Comparison of ENCODE assay signal across 2 cellular contexts in the genomic region with DNA sequence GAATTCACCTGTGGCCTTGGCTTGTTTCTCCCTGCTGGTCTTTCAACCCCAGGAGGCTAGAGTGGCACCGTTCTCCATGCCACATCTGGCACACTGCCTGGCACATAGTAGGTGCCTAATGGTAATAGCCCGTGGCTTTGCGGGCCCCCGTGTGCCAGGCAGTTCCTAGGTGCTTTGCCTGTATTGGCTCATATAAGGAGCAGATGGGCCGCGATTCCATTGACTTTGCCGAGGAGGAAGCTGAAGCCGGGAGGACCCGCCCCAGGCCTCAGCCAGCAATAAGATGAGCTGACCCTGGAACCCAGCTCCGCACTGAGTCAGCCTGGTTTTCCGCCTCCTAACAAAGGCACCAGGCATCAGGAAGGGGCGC.
TF ChIP-seq lines count a peak whose summit lies in the region.

No MANE protein-coding gene starts in this region.

TF ChIP-seq in GM23338, 12 proteins besides CTCF, POLR2A, EP300 and RAD21 (continues in another document):
- TF ChIP-seq POLR2AphosphoS5 (IDR thresholded peaks at IDR 0.05; ENCODE audit: low read depth) (no peak), NANOG (IDR thresholded peaks at IDR 0.05; ENCODE audit: borderline replicate concordance) (no peak), STAT1 (IDR thresholded peaks at IDR 0.05; ENCODE audit: unreplicated experiment) (no peak), ZNF114 (CRISPR knock-in tag; IDR thresholded peaks at IDR 0.05) (no peak), EZH2 (IDR thresholded peaks at IDR 0.05; ENCODE audit: low read depth, unreplicated experiment) (no peak), EZH2phosphoT487 (IDR thresholded peaks at IDR 0.05; ENCODE audit: unreplicated experiment) (no peak), JUNB (IDR thresholded peaks at IDR 0.05; ENCODE audit: unreplicated experiment) (no peak), ZNF331 (CRISPR knock-in tag; IDR thresholded peaks at IDR 0.05; ENCODE audit: low read depth) (no peak), CREB1 (CRISPR knock-in tag; IDR thresholded peaks at IDR 0.05; ENCODE audit: low read depth) (no peak)
- TF ChIP-seq, protein P1, sequence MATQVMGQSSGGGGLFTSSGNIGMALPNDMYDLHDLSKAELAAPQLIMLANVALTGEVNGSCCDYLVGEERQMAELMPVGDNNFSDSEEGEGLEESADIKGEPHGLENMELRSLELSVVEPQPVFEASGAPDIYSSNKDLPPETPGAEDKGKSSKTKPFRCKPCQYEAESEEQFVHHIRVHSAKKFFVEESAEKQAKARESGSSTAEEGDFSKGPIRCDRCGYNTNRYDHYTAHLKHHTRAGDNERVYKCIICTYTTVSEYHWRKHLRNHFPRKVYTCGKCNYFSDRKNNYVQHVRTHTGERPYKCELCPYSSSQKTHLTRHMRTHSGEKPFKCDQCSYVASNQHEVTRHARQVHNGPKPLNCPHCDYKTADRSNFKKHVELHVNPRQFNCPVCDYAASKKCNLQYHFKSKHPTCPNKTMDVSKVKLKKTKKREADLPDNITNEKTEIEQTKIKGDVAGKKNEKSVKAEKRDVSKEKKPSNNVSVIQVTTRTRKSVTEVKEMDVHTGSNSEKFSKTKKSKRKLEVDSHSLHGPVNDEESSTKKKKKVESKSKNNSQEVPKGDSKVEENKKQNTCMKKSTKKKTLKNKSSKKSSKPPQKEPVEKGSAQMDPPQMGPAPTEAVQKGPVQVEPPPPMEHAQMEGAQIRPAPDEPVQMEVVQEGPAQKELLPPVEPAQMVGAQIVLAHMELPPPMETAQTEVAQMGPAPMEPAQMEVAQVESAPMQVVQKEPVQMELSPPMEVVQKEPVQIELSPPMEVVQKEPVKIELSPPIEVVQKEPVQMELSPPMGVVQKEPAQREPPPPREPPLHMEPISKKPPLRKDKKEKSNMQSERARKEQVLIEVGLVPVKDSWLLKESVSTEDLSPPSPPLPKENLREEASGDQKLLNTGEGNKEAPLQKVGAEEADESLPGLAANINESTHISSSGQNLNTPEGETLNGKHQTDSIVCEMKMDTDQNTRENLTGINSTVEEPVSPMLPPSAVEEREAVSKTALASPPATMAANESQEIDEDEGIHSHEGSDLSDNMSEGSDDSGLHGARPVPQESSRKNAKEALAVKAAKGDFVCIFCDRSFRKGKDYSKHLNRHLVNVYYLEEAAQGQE (IDR thresholded peaks at IDR 0.05; ENCODE audit: unreplicated experiment) = no peak
- TF ChIP-seq, protein P2, sequence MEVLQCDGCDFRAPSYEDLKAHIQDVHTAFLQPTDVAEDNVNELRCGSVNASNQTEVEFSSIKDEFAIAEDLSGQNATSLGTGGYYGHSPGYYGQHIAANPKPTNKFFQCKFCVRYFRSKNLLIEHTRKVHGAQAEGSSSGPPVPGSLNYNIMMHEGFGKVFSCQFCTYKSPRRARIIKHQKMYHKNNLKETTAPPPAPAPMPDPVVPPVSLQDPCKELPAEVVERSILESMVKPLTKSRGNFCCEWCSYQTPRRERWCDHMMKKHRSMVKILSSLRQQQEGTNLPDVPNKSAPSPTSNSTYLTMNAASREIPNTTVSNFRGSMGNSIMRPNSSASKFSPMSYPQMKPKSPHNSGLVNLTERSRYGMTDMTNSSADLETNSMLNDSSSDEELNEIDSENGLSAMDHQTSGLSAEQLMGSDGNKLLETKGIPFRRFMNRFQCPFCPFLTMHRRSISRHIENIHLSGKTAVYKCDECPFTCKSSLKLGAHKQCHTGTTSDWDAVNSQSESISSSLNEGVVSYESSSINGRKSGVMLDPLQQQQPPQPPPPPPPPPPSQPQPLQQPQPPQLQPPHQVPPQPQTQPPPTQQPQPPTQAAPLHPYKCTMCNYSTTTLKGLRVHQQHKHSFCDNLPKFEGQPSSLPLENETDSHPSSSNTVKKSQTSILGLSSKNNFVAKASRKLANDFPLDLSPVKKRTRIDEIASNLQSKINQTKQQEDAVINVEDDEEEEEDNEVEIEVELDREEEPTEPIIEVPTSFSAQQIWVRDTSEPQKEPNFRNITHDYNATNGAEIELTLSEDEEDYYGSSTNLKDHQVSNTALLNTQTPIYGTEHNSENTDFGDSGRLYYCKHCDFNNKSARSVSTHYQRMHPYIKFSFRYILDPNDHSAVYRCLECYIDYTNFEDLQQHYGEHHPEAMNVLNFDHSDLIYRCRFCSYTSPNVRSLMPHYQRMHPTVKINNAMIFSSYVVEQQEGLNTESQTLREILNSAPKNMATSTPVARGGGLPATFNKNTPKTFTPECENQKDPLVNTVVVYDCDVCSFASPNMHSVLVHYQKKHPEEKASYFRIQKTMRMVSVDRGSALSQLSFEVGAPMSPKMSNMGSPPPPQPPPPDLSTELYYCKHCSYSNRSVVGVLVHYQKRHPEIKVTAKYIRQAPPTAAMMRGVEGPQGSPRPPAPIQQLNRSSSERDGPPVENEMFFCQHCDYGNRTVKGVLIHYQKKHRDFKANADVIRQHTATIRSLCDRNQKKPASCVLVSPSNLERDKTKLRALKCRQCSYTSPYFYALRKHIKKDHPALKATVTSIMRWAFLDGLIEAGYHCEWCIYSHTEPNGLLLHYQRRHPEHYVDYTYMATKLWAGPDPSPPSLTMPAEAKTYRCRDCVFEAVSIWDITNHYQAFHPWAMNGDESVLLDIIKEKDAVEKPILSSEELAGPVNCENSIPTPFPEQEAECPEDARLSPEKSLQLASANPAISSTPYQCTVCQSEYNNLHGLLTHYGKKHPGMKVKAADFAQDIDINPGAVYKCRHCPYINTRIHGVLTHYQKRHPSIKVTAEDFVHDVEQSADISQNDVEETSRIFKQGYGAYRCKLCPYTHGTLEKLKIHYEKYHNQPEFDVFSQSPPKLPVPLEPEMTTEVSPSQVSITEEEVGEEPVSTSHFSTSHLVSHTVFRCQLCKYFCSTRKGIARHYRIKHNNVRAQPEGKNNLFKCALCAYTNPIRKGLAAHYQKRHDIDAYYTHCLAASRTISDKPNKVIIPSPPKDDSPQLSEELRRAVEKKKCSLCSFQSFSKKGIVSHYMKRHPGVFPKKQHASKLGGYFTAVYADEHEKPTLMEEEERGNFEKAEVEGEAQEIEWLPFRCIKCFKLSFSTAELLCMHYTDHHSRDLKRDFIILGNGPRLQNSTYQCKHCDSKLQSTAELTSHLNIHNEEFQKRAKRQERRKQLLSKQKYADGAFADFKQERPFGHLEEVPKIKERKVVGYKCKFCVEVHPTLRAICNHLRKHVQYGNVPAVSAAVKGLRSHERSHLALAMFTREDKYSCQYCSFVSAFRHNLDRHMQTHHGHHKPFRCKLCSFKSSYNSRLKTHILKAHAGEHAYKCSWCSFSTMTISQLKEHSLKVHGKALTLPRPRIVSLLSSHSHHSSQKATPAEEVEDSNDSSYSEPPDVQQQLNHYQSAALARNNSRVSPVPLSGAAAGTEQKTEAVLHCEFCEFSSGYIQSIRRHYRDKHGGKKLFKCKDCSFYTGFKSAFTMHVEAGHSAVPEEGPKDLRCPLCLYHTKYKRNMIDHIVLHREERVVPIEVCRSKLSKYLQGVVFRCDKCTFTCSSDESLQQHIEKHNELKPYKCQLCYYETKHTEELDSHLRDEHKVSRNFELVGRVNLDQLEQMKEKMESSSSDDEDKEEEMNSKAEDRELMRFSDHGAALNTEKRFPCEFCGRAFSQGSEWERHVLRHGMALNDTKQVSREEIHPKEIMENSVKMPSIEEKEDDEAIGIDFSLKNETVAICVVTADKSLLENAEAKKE (CRISPR knock-in tag; IDR thresholded peaks at IDR 0.05) = no peak

TF ChIP-seq in K562, 482 proteins besides CTCF, POLR2A, EP300 and RAD21:
- TF ChIP-seq BMI1 (IDR thresholded peaks at IDR 0.05; ENCODE audit: low read length) (no peak), ZKSCAN1 (IDR thresholded peaks at IDR 0.05; ENCODE audit: low read depth, low read length) (peak; percentile 87)
